ENCODE assay signal across 8 cellular contexts in genomic region chr15:52005748-52006701, GRCh38.
DNase-seq lines count a peak whose midpoint lies in the region; ATAC-seq, FAIRE-seq and TF ChIP-seq lines count a peak whose summit lies in the region.

No MANE protein-coding gene starts in this region.

- no peak overlapping the region for H3K4me3 ChIP-seq in fibroblast of mammary gland (ENCODE audit: control insufficient read depth, low read depth, low read length)

- DNase-seq in GM18507 (ENCODE audit: extremely low spot score, insufficient read length, low read depth) (no peak), MV-4-11 (lab: John Stamatoyannopoulos, UW) (peak; percentile 19), fibroblast of mammary gland (ENCODE audit: low read depth) (peak; percentile 77), retina (no peak), germinal center (ENCODE audit: low spot score) (no peak), SW480 (ENCODE audit: low spot score) (no peak), NCI-H1694 (lab: John Stamatoyannopoulos, UW) (no peak)

- peak; percentile 84 for FAIRE-seq in GM18507 (lab: Jason Lieb, UNC)

- TF ChIP-seq CTCF in fibroblast of mammary gland (conservative IDR thresholded peaks at IDR 0.05; ENCODE audit: control insufficient read depth, insufficient read depth, low read depth, low read length): no peak

- ATAC-seq in GM21737 (IDR thresholded peaks at IDR 0.05; ENCODE audit: unreplicated experiment): peak; percentile 62

Comparison
In these comparisons a context has a peak if more than half of its experiments do, and no peak if none do; other contexts are left out.
1. DNase-seq: peak in MV-4-11 (single experiment) and fibroblast of mammary gland (single experiment); none in GM18507 (single experiment), retina (single experiment), germinal center (single experiment), SW480 (single experiment) and NCI-H1694 (single experiment).